Comparison of ENCODE assay signal across 12 cellular contexts in the genomic region with DNA sequence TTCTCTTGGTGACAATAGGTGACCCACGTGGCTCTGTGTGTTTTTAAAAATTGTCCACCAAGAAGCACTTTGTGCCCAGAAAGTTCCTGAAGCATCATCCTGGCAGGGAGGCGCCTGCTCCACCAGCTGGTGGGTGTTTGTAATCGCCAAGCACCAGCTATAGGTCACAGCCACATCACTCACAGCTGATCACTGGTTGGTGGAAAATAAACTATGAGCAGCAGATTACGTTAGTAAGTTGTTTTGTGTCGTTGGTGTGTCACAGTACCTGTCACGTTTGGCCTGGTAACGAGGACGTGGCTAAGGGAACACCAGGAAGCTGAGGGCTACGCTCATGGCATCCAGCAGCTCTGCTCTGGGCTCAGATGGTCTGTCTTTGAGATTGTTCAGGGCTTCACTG. TPM values are rescaled to one million over a fixed set of nuclear protein-coding genes. Genes with fewer than 3 reads are reported as not detected.
DNase-seq lines count a peak whose midpoint lies in the region; ATAC-seq and TF ChIP-seq lines count a peak whose summit lies in the region.
"Had no signal": no experiment of that assay in that cellular context is flagged by ENCODE, and none has a peak within 500 bp of the region (broad histone marks: within the 10 kb centered on the region; RNA-seq: fewer than 3 reads in every experiment).

No MANE protein-coding gene starts in this region.

- H3K27ac Mint-ChIP-seq in GM23338, result peak overlapping the region; percentile 59; the same call in 1 of the 2 replicates
- H3K27ac Mint-ChIP-seq: B cell had no signal

- H3K9me3 ChIP-seq in PC-9 (ENCODE audit: insufficient read depth, low read depth) (no peaks in the 10 kb centered on the region), neutrophil (no peaks in the 10 kb centered on the region), gastroesophageal sphincter (no peaks in the 10 kb centered on the region)
- H3K9me3 ChIP-seq: breast epithelium had no signal

- no peak for ATAC-seq in GM23338
- no peak for ATAC-seq in gastroesophageal sphincter

- no peaks in the 10 kb centered on the region; the same call in 1 of the 2 replicates for H3K4me1 ChIP-seq in GM23338 (ENCODE audit: insufficient read depth)
- H3K4me1 ChIP-seq in PC-9 (replicated peaks; ENCODE audit: insufficient read depth), result no peaks in the 10 kb centered on the region
- peaks cover 9 to 12% of the 10 kb centered on the region in 2 experiments for H3K4me1 ChIP-seq in neutrophil (ENCODE audit: control insufficient read depth in 1 of 2, insufficient read depth in 1 of 2, low read depth in 1 of 2, low read length in 1 of 2)
- peaks cover 0 to 41% (median 11%) of the 10 kb centered on the region in 3 donors for H3K4me1 ChIP-seq in gastroesophageal sphincter
- H3K4me1 ChIP-seq: breast epithelium had no signal

- H3K4me2 ChIP-seq in GM23338 (no peak overlapping the region), PC-9 (no peak overlapping the region)

- CTCF ChIA-PET in PC-9 (lab: Charles Lee), result no interaction called here

- H3K79me2 ChIP-seq in GM23338 (replicated peaks; ENCODE audit: insufficient read depth) (no peaks in the 10 kb centered on the region; the same call in none of the 2 replicates), PC-9 (ENCODE audit: low read depth) (no peaks in the 10 kb centered on the region)

- peaks cover 56% of the 10 kb centered on the region for H3K36me3 Mint-ChIP-seq in GM23338 (ENCODE audit: low read depth)

- H3K27ac ChIP-seq in GM23338 (ENCODE audit: low read depth) (0 out of 2 replicates have a peak overlapping the region, but pooled peaks have one; percentile 39), PC-9 (no peak overlapping the region), neutrophil (peak overlapping the region; percentile 52), gastroesophageal sphincter (peak overlapping the region in 2 of 4 donors; percentile 42 to 43)
- H3K27ac ChIP-seq: breast epithelium had no signal

- H3K36me3 ChIP-seq in GM23338 (ENCODE audit: insufficient read depth) (no peaks in the 10 kb centered on the region; the same call in 1 of the 2 replicates), PC-9 (ENCODE audit: low read depth) (0 out of 2 replicates have a peak, but pooled peaks cover 22% of the 10 kb centered on the region), neutrophil (peaks cover 38% of the 10 kb centered on the region), gastroesophageal sphincter (peaks cover 0 to 58% of the 10 kb centered on the region in 2 donors)
- H3K36me3 ChIP-seq: breast epithelium had no signal

- peaks cover 28% of the 10 kb centered on the region for H3K27me3 Mint-ChIP-seq in GM23338 (ENCODE audit: insufficient read depth, low read depth, poor library complexity)
- H3K27me3 Mint-ChIP-seq: B cell had no signal

- H3F3A ChIP-seq in GM23338 (replicated peaks; ENCODE audit: low read depth) (peaks cover 35% of the 10 kb centered on the region), PC-9 (ENCODE audit: insufficient read depth, low read depth) (peaks cover 16% of the 10 kb centered on the region; the same call in 1 of the 2 replicates)

- no TSS peak for BruUV-seq in PC-9 (replicated peaks; lab: Mats Ljungman, UMichigan)

- WGBS in gastroesophageal sphincter (ENCODE audit: low coverage in 1 of 2), 2 donors, result 23 to 58% methylated on average over 3 to 9 of the region's 9 CpGs

- peak; percentile 40 for DNase-seq in GM23338 (ENCODE audit: low spot score)
- no peak for DNase-seq in PC-9
- DNase-seq in epithelial cell of esophagus (ENCODE audit: low read depth), result peak; percentile 46
- no peak for DNase-seq in ureter (ENCODE audit: low spot score)
- no peak for DNase-seq in DMS153 treated with DMSO at 0.1 percent for 48 hours (lab: John Stamatoyannopoulos, UW; ENCODE audit: unreplicated experiment)
- DNase-seq in cerebellar nuclear complex (lab: John Stamatoyannopoulos, UW), result no peak
- DNase-seq: activated gamma-delta T cell treated with Interleukin-2 at 50 U/mL for 16 hours; NK-92 treated with Interleukin-12 subunit alpha and Interleukin-12 subunit beta, amount 100 ng/mL, for 24 hours had no signal

- no peak overlapping the region for H3K4me3 Mint-ChIP-seq in GM23338
- H3K4me3 Mint-ChIP-seq: B cell had no signal

- TF ChIP-seq CTCF in GM23338 (conservative IDR thresholded peaks at IDR 0.05; ENCODE audit: low read depth in 2 of 2), result peak in 1 of 2 experiments; percentile 16; a peak in 2 of 4 replicates
- TF ChIP-seq CTCF in PC-9 (conservative IDR thresholded peaks at IDR 0.05), result peak; percentile 29; the same call in 1 of the 2 replicates
- TF ChIP-seq CTCF in epithelial cell of esophagus (IDR thresholded peaks at IDR 0.05; ENCODE audit: insufficient read depth, low read depth, low read length, missing control alignments), result peak; percentile 14
- TF ChIP-seq CTCF in neutrophil (IDR thresholded peaks at IDR 0.05), result no peak
- no peak for TF ChIP-seq CTCF in gastroesophageal sphincter (IDR thresholded peaks at IDR 0.05)

- H2AFZ ChIP-seq in GM23338 (no peak overlapping the region), PC-9 (no peak overlapping the region)

- no peak overlapping the region for H3K4me3 ChIP-seq in GM23338
- no peak overlapping the region for H3K4me3 ChIP-seq in PC-9
- no peak overlapping the region for H3K4me3 ChIP-seq in epithelial cell of esophagus (ENCODE audit: low read length)
- H3K4me3 ChIP-seq in neutrophil (ENCODE audit: low read depth in 1 of 2, low read length in 1 of 2), result no peak overlapping the region
- H3K4me3 ChIP-seq in gastroesophageal sphincter, result no peak overlapping the region
- H3K4me3 ChIP-seq: breast epithelium had no signal

- intact Hi-C loops in PC-9 (cut with micrococcal nuclease; ENCODE audit: unreplicated experiment), result loop anchor here (5.0 kb wide), 1 partner anchor 395 kb away; no protein-coding TSS in a partner anchor

- H3K9me2 ChIP-seq in GM23338 (ENCODE audit: insufficient read depth), result no peaks in the 10 kb centered on the region
- no peaks in the 10 kb centered on the region for H3K9me2 ChIP-seq in PC-9 (ENCODE audit: insufficient read depth)

- no peak for TF ChIP-seq POLR2A in gastroesophageal sphincter (IDR thresholded peaks at IDR 0.05)

- TF ChIP-seq EP300 in gastroesophageal sphincter (IDR thresholded peaks at IDR 0.05), result no peak

- POLR2A ChIA-PET in PC-9 (lab: Charles Lee; ENCODE audit: unreplicated experiment), result no interaction called here

- peaks cover 23% of the 10 kb centered on the region for H3K4me1 Mint-ChIP-seq in GM23338

- H3K27me3 ChIP-seq in GM23338 (ENCODE audit: insufficient read depth) (no peaks in the 10 kb centered on the region), PC-9 (ENCODE audit: insufficient read depth, low read depth) (no peaks in the 10 kb centered on the region), neutrophil (no peaks in the 10 kb centered on the region), gastroesophageal sphincter (no peaks in the 10 kb centered on the region)
- H3K27me3 ChIP-seq: breast epithelium had no signal

- H4K20me1 ChIP-seq in GM23338 (replicated peaks; ENCODE audit: insufficient read depth) (peaks cover 5% of the 10 kb centered on the region), PC-9 (ENCODE audit: insufficient read depth) (peaks cover 21% of the 10 kb centered on the region)

- no peaks in the 10 kb centered on the region; the same call in 1 of the 3 replicates for H3K9me3 Mint-ChIP-seq in GM23338

TF ChIP-seq in GM23338, 12 proteins besides CTCF, POLR2A, EP300 and RAD21 (continues in another document):
- TF ChIP-seq, protein P1, sequence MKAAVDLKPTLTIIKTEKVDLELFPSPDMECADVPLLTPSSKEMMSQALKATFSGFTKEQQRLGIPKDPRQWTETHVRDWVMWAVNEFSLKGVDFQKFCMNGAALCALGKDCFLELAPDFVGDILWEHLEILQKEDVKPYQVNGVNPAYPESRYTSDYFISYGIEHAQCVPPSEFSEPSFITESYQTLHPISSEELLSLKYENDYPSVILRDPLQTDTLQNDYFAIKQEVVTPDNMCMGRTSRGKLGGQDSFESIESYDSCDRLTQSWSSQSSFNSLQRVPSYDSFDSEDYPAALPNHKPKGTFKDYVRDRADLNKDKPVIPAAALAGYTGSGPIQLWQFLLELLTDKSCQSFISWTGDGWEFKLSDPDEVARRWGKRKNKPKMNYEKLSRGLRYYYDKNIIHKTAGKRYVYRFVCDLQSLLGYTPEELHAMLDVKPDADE (IDR thresholded peaks at IDR 0.05), result no peak
- TF ChIP-seq ZNF114 (CRISPR knock-in tag; IDR thresholded peaks at IDR 0.05) (no peak), EZH2phosphoT487 (IDR thresholded peaks at IDR 0.05; ENCODE audit: unreplicated experiment) (no peak), CREB1 (CRISPR knock-in tag; IDR thresholded peaks at IDR 0.05; ENCODE audit: low read depth) (no peak), STAT1 (IDR thresholded peaks at IDR 0.05; ENCODE audit: unreplicated experiment) (no peak), POLR2AphosphoS5 (IDR thresholded peaks at IDR 0.05; ENCODE audit: low read depth) (no peak; the same call in 1 of the 2 replicates), JUNB (IDR thresholded peaks at IDR 0.05; ENCODE audit: unreplicated experiment) (no peak), NANOG (IDR thresholded peaks at IDR 0.05; ENCODE audit: borderline replicate concordance) (no peak), EZH2 (IDR thresholded peaks at IDR 0.05; ENCODE audit: low read depth, unreplicated experiment) (no peak)

RNA-seq across cellular contexts. Expression of a gene that starts 10.1 kb away (rescaled TPM):
- 23.4 and 41.3 TPM in 2 replicates for total RNA-seq in GM23338 (2014; rRNA removed; shearing (Covaris generic))
- polyA plus RNA-seq in GM23338 (2016; fragmentation: Nextera tagmentation; extraction: Ambion mirVana), result 17.0 and 17.7 TPM in 2 replicates
- total RNA-seq in PC-9 (2021) (23.2 and 25.0 TPM in 2 replicates), ureter (10.7 TPM), gastroesophageal sphincter (10 to 100 TPM; 20.5 to 33.9 (median 27.8) TPM)

RNA-seq across cellular contexts. Expression of a gene that starts 10.2 kb away (rescaled TPM):
- total RNA-seq in GM23338 (2014; rRNA removed; shearing (Covaris generic)), result 69.7 and 122 TPM in 2 replicates
- 118 and 120 TPM in 2 replicates for polyA plus RNA-seq in GM23338 (2016; fragmentation: Nextera tagmentation; extraction: Ambion mirVana)
- 110 and 123 TPM in 2 replicates for total RNA-seq in PC-9 (2021)
- 72.4 TPM for total RNA-seq in ureter
- 100 to 1,000 TPM in 2 of 4 donors, 10 to 100 TPM in 2; 52.5 to 119 (median 99.3) TPM for total RNA-seq in gastroesophageal sphincter

RNA-seq across cellular contexts. Expression of a gene that starts 40.2 kb away (rescaled TPM):
- total RNA-seq in GM23338 (2014; rRNA removed; shearing (Covaris generic)), result 42.4 and 45.0 TPM in 2 replicates
- 14.1 and 14.5 TPM in 2 replicates for polyA plus RNA-seq in GM23338 (2016; fragmentation: Nextera tagmentation; extraction: Ambion mirVana)
- total RNA-seq in PC-9 (2021), result 41.4 and 47.4 TPM in 2 replicates
- 26.7 TPM for total RNA-seq in ureter
- 10 to 100 TPM; 13.9 to 21.6 (median 17.9) TPM for total RNA-seq in gastroesophageal sphincter

RNA-seq across cellular contexts. Expression of a gene that starts 59.9 kb away (rescaled TPM):
- 14.5 and 21.1 TPM in 2 replicates for total RNA-seq in GM23338 (2014; rRNA removed; shearing (Covaris generic))
- 10.3 and 11.4 TPM in 2 replicates for polyA plus RNA-seq in GM23338 (2016; fragmentation: Nextera tagmentation; extraction: Ambion mirVana)
- 13.4 and 29.4 TPM in 2 replicates for total RNA-seq in PC-9 (2021)
- 38.3 TPM for total RNA-seq in ureter
- 10 to 100 TPM in 1 of 4 donors, 1 to 10 TPM in 3; 2.8 to 13.6 (median 7.1) TPM for total RNA-seq in gastroesophageal sphincter

Comparison
In these comparisons a context has a peak if more than half of its experiments do, and no peak if none do; other contexts are left out.
1. DNase-seq: peak in GM23338 (single experiment) and epithelial cell of esophagus (single experiment); none in PC-9 (0 of 2), ureter (single experiment), DMS153 treated with DMSO at 0.1 percent for 48 hours (single experiment) and cerebellar nuclear complex (0 of 2).
2. CTCF ChIP-seq: peak in PC-9 (single experiment) and epithelial cell of esophagus (single experiment); none in neutrophil (single experiment) and gastroesophageal sphincter (0 of 4).